Comparison of ENCODE assay signal across 13 cellular contexts in the genomic region with DNA sequence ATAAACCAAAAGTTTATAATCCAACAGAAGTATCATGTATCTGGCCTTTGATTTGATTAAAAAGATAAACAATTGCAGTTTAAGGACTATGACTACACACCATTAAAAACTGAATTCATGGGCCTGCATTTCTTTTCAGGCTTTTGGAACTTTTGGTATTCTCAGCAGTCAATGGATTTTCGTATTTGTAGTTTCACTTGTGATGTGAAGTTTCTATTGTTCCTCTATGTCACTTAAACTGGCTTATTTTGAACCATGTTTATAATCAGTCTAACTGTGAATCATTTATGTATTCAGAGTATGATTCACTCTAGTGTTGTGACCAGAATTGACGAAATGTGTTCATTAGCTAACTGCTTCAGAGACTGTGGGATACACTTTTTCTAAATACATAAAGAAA.
A peak's percentile ranks its signal among the peaks of the same experiment; 100 is the strongest.
DNase-seq lines count a peak whose midpoint lies in the region; ATAC-seq and TF ChIP-seq lines count a peak whose summit lies in the region.
"Had no signal": no experiment of that assay in that cellular context is flagged by ENCODE, and none has a peak within 500 bp of the region (broad histone marks: within the 10 kb centered on the region; RNA-seq: fewer than 3 reads in every experiment).

No MANE protein-coding gene starts in this region.

- no peaks in the 10 kb centered on the region for H3F3A ChIP-seq in MM.1S (ENCODE audit: insufficient read depth, low read length)

- no peaks in the 10 kb centered on the region for H3K27me3 ChIP-seq in MM.1S (replicated peaks; ENCODE audit: insufficient read depth, low read length)

- H3K4me3 ChIP-seq in MM.1S (ENCODE audit: low read length): no peak overlapping the region
- no peak overlapping the region for H3K4me3 ChIP-seq in fibroblast of the aortic adventitia (ENCODE audit: low read depth, low read length)
- H3K4me3 ChIP-seq: prostate gland had no signal

- H3K79me2 ChIP-seq in MM.1S (ENCODE audit: low read length): no peaks in the 10 kb centered on the region

- H3K9ac ChIP-seq in MM.1S (ENCODE audit: low read length): no peak overlapping the region

- TF ChIP-seq CTCF in GM13976 (IDR thresholded peaks at IDR 0.05; ENCODE audit: borderline replicate concordance, control extremely low read depth, extremely low read depth, insufficient read depth, missing control alignments) (no peak), MM.1S (IDR thresholded peaks at IDR 0.05; ENCODE audit: low read length) (no peak), fibroblast of the aortic adventitia (IDR thresholded peaks at IDR 0.05; ENCODE audit: insufficient read depth, low read length) (no peak)

- H2AFZ ChIP-seq in MM.1S (ENCODE audit: low read length): no peak overlapping the region

- H3K27ac ChIP-seq in MM.1S (ENCODE audit: low read length): no peak overlapping the region
- H3K27ac ChIP-seq: prostate gland had no signal

- ATAC-seq in GM21529 (IDR thresholded peaks at IDR 0.05; ENCODE audit: unreplicated experiment): peak; percentile 69

- no peaks in the 10 kb centered on the region for H4K20me1 ChIP-seq in MM.1S (ENCODE audit: insufficient read depth, low read length)

- no peaks in the 10 kb centered on the region for H3K9me3 ChIP-seq in MM.1S (replicated peaks; ENCODE audit: insufficient read depth, low read length)
- H3K9me3 ChIP-seq: prostate gland had no signal

- H3K36me3 ChIP-seq in MM.1S (replicated peaks; ENCODE audit: insufficient read depth, low read length): no peaks in the 10 kb centered on the region
- H3K36me3 ChIP-seq: prostate gland had no signal

- DNase-seq in GM13976 (ENCODE audit: low spot score): peak; percentile 10
- peak; percentile 39 for DNase-seq in MM.1S
- peak; percentile 21 for DNase-seq in fibroblast of the aortic adventitia (ENCODE audit: low read depth)
- no peak for DNase-seq in NCI-H226
- no peak for DNase-seq in Kasumi-1 (lab: John Stamatoyannopoulos, UW)
- DNase-seq in stimulated activated CD4-positive, alpha-beta T cell treated with anti-CD3 and anti-CD28 coated beads, Interleukin-4, amount 100 ng/mL, for 1 hour: no peak
- no peak for DNase-seq in SKM-1 (lab: John Stamatoyannopoulos, UW; ENCODE audit: unreplicated experiment)
- DNase-seq: activated T-cell treated with anti-CD3 and anti-CD28 coated beads, Interleukin-2, amount 50 U/mL, for 1 hour; glutamatergic neuron; mesendoderm; NCI-H1436 treated with DMSO at 0.1 percent for 48 hours had no signal

- in situ Hi-C loops in GM13976 (cut with MboI; ENCODE audit: low sequenced_read_pairs, unreplicated experiment): no loop called here

- no peaks in the 10 kb centered on the region for H3K9me2 ChIP-seq in MM.1S (replicated peaks; ENCODE audit: insufficient read depth, low read length)

- H3K4me1 ChIP-seq in MM.1S (ENCODE audit: low read length): no peaks in the 10 kb centered on the region
- H3K4me1 ChIP-seq: prostate gland had no signal

- no peak overlapping the region for H3K4me2 ChIP-seq in MM.1S (ENCODE audit: low read depth, low read length)

Comparison
In these comparisons a context has a peak if more than half of its experiments do, and no peak if none do; other contexts are left out.
1. DNase-seq: peak in GM13976 (single experiment), MM.1S (single experiment) and fibroblast of the aortic adventitia (single experiment); none in NCI-H226 (single experiment), Kasumi-1 (0 of 2), stimulated activated CD4-positive, alpha-beta T cell treated with anti-CD3 and anti-CD28 coated beads, Interleukin-4, amount 100 ng/mL, for 1 hour (single experiment) and SKM-1 (single experiment).